Comparison of ENCODE assay signal across 17 cellular contexts in the genomic region with DNA sequence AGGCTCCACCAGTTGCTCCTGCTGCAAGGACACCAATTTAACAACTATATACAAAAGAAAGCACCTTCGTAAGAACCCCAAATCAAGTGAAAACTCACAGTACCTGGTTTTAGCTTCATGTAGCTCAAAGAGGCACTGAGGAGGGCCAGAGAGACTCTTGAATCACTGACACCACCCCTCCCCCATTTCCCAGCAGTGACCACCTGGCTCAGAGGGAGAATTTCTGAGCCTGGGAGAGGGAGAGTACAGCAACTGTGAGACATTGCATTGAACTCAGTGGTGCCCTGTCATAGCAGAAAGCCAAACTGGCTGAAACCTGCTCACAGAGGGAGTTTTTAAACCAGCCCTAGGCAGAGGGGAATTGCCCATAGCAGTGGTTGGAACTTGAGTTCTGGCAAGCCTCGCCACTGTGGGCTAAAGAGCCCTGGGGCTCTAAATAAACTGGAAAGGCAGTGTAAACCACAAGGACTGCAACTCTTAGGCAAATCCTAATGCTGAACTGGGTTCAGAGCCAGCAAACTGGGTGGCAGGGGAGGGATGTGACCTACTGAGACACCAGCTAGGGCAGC.
"Had no signal": no experiment of that assay in that cellular context is flagged by ENCODE, and none has a peak within 500 bp of the region (broad histone marks: within the 10 kb centered on the region; RNA-seq: fewer than 3 reads in every experiment).

No MANE protein-coding gene starts in this region.

- H3K4me3 Mint-ChIP-seq: activated B cell treated with CpG ODN at 0.5 μM for 24 hours; activated CD4-positive, alpha-beta T cell treated with anti-CD3 and anti-CD28 coated beads, Interleukin-2, amount 10 ng/mL, durations not matched to agents 24 days and 14 days; activated naive CD8-positive, alpha-beta T cell treated with anti-CD3 and anti-CD28 coated beads, Interleukin-2, amount 10 ng/mL, durations not matched to agents 7 days and 5 days; activated T-helper 1 cell treated with anti-CD3 and anti-CD28 coated beads, Interleukin-12 subunit alpha, Interleukin-12 subunit beta, Interleukin-2, Interleukin-4 antibody, amounts not matched to agents 30 ng/mL and 10 ng/mL and 1 ng/mL, durations not matched to agents 14 hours and 24 hours and 36 hours; naive thymus-derived CD4-positive, alpha-beta T cell; stimulated activated memory B cell treated with anti-CD40 and anti-IgM and Interleukin-4, amounts not matched to agents 10 μg/mL and 1 μg/mL and 100 μg/mL, for 72 hours; T-helper 17 cell had no signal

- H3K4me1 ChIP-seq: foreskin keratinocyte, left lung, parathyroid adenoma had no signal

- H3K27ac Mint-ChIP-seq: activated B cell treated with CpG ODN at 0.5 μM for 24 hours; activated CD4-positive, alpha-beta T cell treated with anti-CD3 and anti-CD28 coated beads, Interleukin-2, amount 10 ng/mL, durations not matched to agents 24 days and 14 days; activated naive CD8-positive, alpha-beta T cell treated with anti-CD3 and anti-CD28 coated beads, Interleukin-2, amount 10 ng/mL, durations not matched to agents 7 days and 5 days; activated T-helper 1 cell treated with anti-CD3 and anti-CD28 coated beads, Interleukin-12 subunit alpha, Interleukin-12 subunit beta, Interleukin-2, Interleukin-4 antibody, amounts not matched to agents 30 ng/mL and 10 ng/mL and 1 ng/mL, durations not matched to agents 14 hours and 24 hours and 36 hours; naive thymus-derived CD4-positive, alpha-beta T cell; stimulated activated memory B cell treated with anti-CD40 and anti-IgM and Interleukin-4, amounts not matched to agents 10 μg/mL and 1 μg/mL and 100 μg/mL, for 72 hours; T-helper 17 cell had no signal

- H3K79me2 ChIP-seq: parathyroid adenoma had no signal

- DNase-seq: activated B cell treated with CpG ODN at 0.5 μM for 24 hours; activated CD4-positive, alpha-beta T cell treated with anti-CD3 and anti-CD28 coated beads, Interleukin-2, amount 10 ng/mL, durations not matched to agents 24 days and 14 days; activated CD8-positive, alpha-beta memory T cell treated with anti-CD3 and anti-CD28 coated beads, Interleukin-2, amount 50 U/mL, for 48 hours; activated naive CD8-positive, alpha-beta T cell treated with anti-CD3 and anti-CD28 coated beads, Interleukin-2, amount 10 ng/mL, durations not matched to agents 7 days and 5 days; brain microvascular endothelial cell; cortex of kidney; effector CD8-positive, alpha-beta T cell; foreskin keratinocyte; left lung; mucosa of descending colon; naive thymus-derived CD4-positive, alpha-beta T cell; stimulated activated CD4-positive, alpha-beta T cell treated with anti-CD3 and anti-CD28 coated beads, Interleukin-2, amount 100 ng/mL, for 48 hours; T-helper 17 cell had no signal

- H3K4me1 Mint-ChIP-seq: activated B cell treated with CpG ODN at 0.5 μM for 24 hours; activated CD4-positive, alpha-beta T cell treated with anti-CD3 and anti-CD28 coated beads, Interleukin-2, amount 10 ng/mL, durations not matched to agents 24 days and 14 days; activated naive CD8-positive, alpha-beta T cell treated with anti-CD3 and anti-CD28 coated beads, Interleukin-2, amount 10 ng/mL, durations not matched to agents 7 days and 5 days; naive thymus-derived CD4-positive, alpha-beta T cell; stimulated activated memory B cell treated with anti-CD40 and anti-IgM and Interleukin-4, amounts not matched to agents 10 μg/mL and 1 μg/mL and 100 μg/mL, for 72 hours; T-helper 17 cell had no signal

- H3K36me3 ChIP-seq: brain microvascular endothelial cell, left lung, neutrophil had no signal

- H3K27ac ChIP-seq: brain microvascular endothelial cell, foreskin keratinocyte, left lung, neutrophil, parathyroid adenoma had no signal

- H3K9me3 ChIP-seq: neutrophil had no signal

- H3K9me3 Mint-ChIP-seq: activated CD4-positive, alpha-beta T cell treated with anti-CD3 and anti-CD28 coated beads, Interleukin-2, amount 10 ng/mL, durations not matched to agents 24 days and 14 days had no signal

- H3K27me3 Mint-ChIP-seq: activated B cell treated with CpG ODN at 0.5 μM for 24 hours; activated CD4-positive, alpha-beta T cell treated with anti-CD3 and anti-CD28 coated beads, Interleukin-2, amount 10 ng/mL, durations not matched to agents 24 days and 14 days; activated naive CD8-positive, alpha-beta T cell treated with anti-CD3 and anti-CD28 coated beads, Interleukin-2, amount 10 ng/mL, durations not matched to agents 7 days and 5 days; naive thymus-derived CD4-positive, alpha-beta T cell; stimulated activated memory B cell treated with anti-CD40 and anti-IgM and Interleukin-4, amounts not matched to agents 10 μg/mL and 1 μg/mL and 100 μg/mL, for 72 hours; T-helper 17 cell had no signal

- H3K4me3 ChIP-seq: left lung, mucosa of descending colon had no signal

- H3K27me3 ChIP-seq: brain microvascular endothelial cell, foreskin keratinocyte, left lung, neutrophil had no signal

- H3K36me3 Mint-ChIP-seq: activated naive CD8-positive, alpha-beta T cell treated with anti-CD3 and anti-CD28 coated beads, Interleukin-2, amount 10 ng/mL, durations not matched to agents 7 days and 5 days; stimulated activated memory B cell treated with anti-CD40 and anti-IgM and Interleukin-4, amounts not matched to agents 10 μg/mL and 1 μg/mL and 100 μg/mL, for 72 hours had no signal

- H2AFZ ChIP-seq: parathyroid adenoma had no signal

- H3K9ac ChIP-seq: parathyroid adenoma had no signal
